Comparison of ENCODE assay signal across 8 cellular contexts in genomic region chr9:14312721-14313377, GRCh38. TPM values are rescaled to one million over a fixed set of nuclear protein-coding genes. Genes with fewer than 3 reads are reported as not detected.
A peak's percentile ranks its signal among the peaks of the same experiment; 100 is the strongest.
DNase-seq lines count a peak whose midpoint lies in the region; ATAC-seq and TF ChIP-seq lines count a peak whose summit lies in the region.

No MANE protein-coding gene starts in this region.

- POLR2A ChIA-PET in activated CD4-positive, alpha-beta memory T cell treated with anti-CD3 and anti-CD28 coated beads, Interleukin-2, amount 10 ng/mL, durations not matched to agents 7 days and 5 days (lab: Charles Lee) = no interaction called here

- peaks cover 1 to 46% (median 26%) of the 10 kb centered on the region in 12 donors for H3K4me1 ChIP-seq in heart left ventricle
- H3K4me1 ChIP-seq in prostate gland (replicated peaks) = peaks cover 6% of the 10 kb centered on the region

- ATAC-seq in heart left ventricle (no peak), GM21529 (IDR thresholded peaks at IDR 0.05; ENCODE audit: unreplicated experiment) (no peak), HG03354 (IDR thresholded peaks at IDR 0.05; ENCODE audit: poor library complexity, severe bottlenecking, unreplicated experiment) (no peak)

- TF ChIP-seq POLR2A in heart left ventricle (IDR thresholded peaks at IDR 0.05) = no peak
- TF ChIP-seq POLR2A in prostate gland (IDR thresholded peaks at IDR 0.05) = no peak

- H3K4me3 Mint-ChIP-seq in activated CD4-positive, alpha-beta memory T cell treated with anti-CD3 and anti-CD28 coated beads, Interleukin-2, amount 10 ng/mL, durations not matched to agents 7 days and 5 days = peak overlapping the region; percentile 66

- H3K27me3 ChIP-seq in heart left ventricle (peaks cover 0 to 47% (median 0%) of the 10 kb centered on the region in 9 donors), prostate gland (replicated peaks; ENCODE audit: insufficient read depth) (no peaks in the 10 kb centered on the region)

- peaks cover 12% of the 10 kb centered on the region for H3K36me3 Mint-ChIP-seq in activated CD4-positive, alpha-beta memory T cell treated with anti-CD3 and anti-CD28 coated beads, Interleukin-2, amount 10 ng/mL, durations not matched to agents 7 days and 5 days (ENCODE audit: low read depth)

- DNase-seq in NCI-H82 (lab: John Stamatoyannopoulos, UW) = peak; percentile 65
- no peak for DNase-seq in NCI-H82 treated with DMSO at 0.1 percent for 48 hours (lab: John Stamatoyannopoulos, UW; ENCODE audit: unreplicated experiment)
- DNase-seq in activated CD4-positive, alpha-beta memory T cell treated with anti-CD3 and anti-CD28 coated beads, Interleukin-2, amount 10 ng/mL, durations not matched to agents 7 days and 5 days = no peak
- DNase-seq in heart left ventricle = peak; percentile 37 to 64 (median 42)
- no peak for DNase-seq in prostate gland (ENCODE audit: low spot score)
- no peak for DNase-seq in stimulated activated CD4-positive, alpha-beta T cell treated with anti-CD3 and anti-CD28 coated beads, Interleukin-4, amount 100 ng/mL, for 4 hours

- H3K4me1 Mint-ChIP-seq in activated CD4-positive, alpha-beta memory T cell treated with anti-CD3 and anti-CD28 coated beads, Interleukin-2, amount 10 ng/mL, durations not matched to agents 7 days and 5 days = peaks cover 23% of the 10 kb centered on the region

- intact Hi-C loops in heart left ventricle (cut with DNase I) = loop anchor here in 7 of 10 donors (2.0 to 10.0 kb wide), 13 partner anchors 34 to 748 kb away; no protein-coding TSS in a partner anchor
- intact Hi-C loops in prostate gland (cut with DNase I) = loop anchor here (2.0 to 10.0 kb wide), 4 partner anchors 34 to 282 kb away; no protein-coding TSS in a partner anchor

- H3K27me3 Mint-ChIP-seq in activated CD4-positive, alpha-beta memory T cell treated with anti-CD3 and anti-CD28 coated beads, Interleukin-2, amount 10 ng/mL, durations not matched to agents 7 days and 5 days = peaks cover 71% of the 10 kb centered on the region

- H3K27ac ChIP-seq in heart left ventricle (peak overlapping the region; percentile 93 to 100 (median 99)), prostate gland (peak overlapping the region; percentile 96 to 99)

- H3K36me3 ChIP-seq in heart left ventricle (no peaks in the 10 kb centered on the region), prostate gland (no peaks in the 10 kb centered on the region)

- H3K9me3 Mint-ChIP-seq in activated CD4-positive, alpha-beta memory T cell treated with anti-CD3 and anti-CD28 coated beads, Interleukin-2, amount 10 ng/mL, durations not matched to agents 7 days and 5 days = no peaks in the 10 kb centered on the region

- TF ChIP-seq CTCF in heart left ventricle (IDR thresholded peaks at IDR 0.05) (no peak), prostate gland (IDR thresholded peaks at IDR 0.05) (no peak)

- H3K27ac Mint-ChIP-seq in activated CD4-positive, alpha-beta memory T cell treated with anti-CD3 and anti-CD28 coated beads, Interleukin-2, amount 10 ng/mL, durations not matched to agents 7 days and 5 days = no peak overlapping the region

- H3K4me3 ChIP-seq in heart left ventricle = peak overlapping the region; percentile 66 to 90 (median 82)
- H3K4me3 ChIP-seq in prostate gland = peak overlapping the region; percentile 73 to 86

- H3K9me3 ChIP-seq in heart left ventricle (no peaks in the 10 kb centered on the region), prostate gland (no peaks in the 10 kb centered on the region)

- 0 to 1% (median 1%) methylated on average over 29 to 56 of the region's 56 CpGs for WGBS in heart left ventricle, 4 donors
- 2% methylated on average over 43 of the region's 56 CpGs for WGBS in prostate gland

- CTCF ChIA-PET in activated CD4-positive, alpha-beta memory T cell treated with anti-CD3 and anti-CD28 coated beads, Interleukin-2, amount 10 ng/mL, durations not matched to agents 7 days and 5 days (lab: Charles Lee) = interaction anchor here (2.1 kb wide), 1 partner anchor 41 kb away, joined by 7 read pairs; no protein-coding TSS in a partner anchor

RNA-seq across cellular contexts. Expression of gene NFIB, which starts 1.1 kb away (rescaled TPM):
- not detected for total RNA-seq in activated CD4-positive, alpha-beta memory T cell treated with anti-CD3 and anti-CD28 coated beads, Interleukin-2, amount 10 ng/mL, durations not matched to agents 7 days and 5 days
- total RNA-seq in heart left ventricle (100 to 1,000 TPM in 5 of 9 donors, 10 to 100 TPM in 4; 80.9 to 148 (median 116) TPM), prostate gland (100 to 1,000 TPM; 131 to 165 TPM)
- 10 to 100 TPM; 24.5 to 36.3 TPM for polyA plus RNA-seq in heart left ventricle

Comparison
In these comparisons a context has a peak if more than half of its experiments do, and no peak if none do; other contexts are left out.
1. DNase-seq: peak in NCI-H82 (single experiment) and heart left ventricle (5 of 5); none in NCI-H82 treated with DMSO at 0.1 percent for 48 hours (single experiment), activated CD4-positive, alpha-beta memory T cell treated with anti-CD3 and anti-CD28 coated beads, Interleukin-2, amount 10 ng/mL, durations not matched to agents 7 days and 5 days (single experiment), prostate gland (single experiment) and stimulated activated CD4-positive, alpha-beta T cell treated with anti-CD3 and anti-CD28 coated beads, Interleukin-4, amount 100 ng/mL, for 4 hours (0 of 2).
2. RNA of gene NFIB, which starts 1.1 kb away (total RNA-seq): 131 to 165 TPM in prostate gland and 80.9 to 148 TPM in heart left ventricle; not detected in activated CD4-positive, alpha-beta memory T cell treated with anti-CD3 and anti-CD28 coated beads, Interleukin-2, amount 10 ng/mL, durations not matched to agents 7 days and 5 days; every median in the first group is over 10 times any median in the second.